In genomic region chr7:117809958-117810357, GRCh38 we compare ENCODE assay signal across 14 cellular contexts.
DNase-seq lines count a peak whose midpoint lies in the region; ATAC-seq and TF ChIP-seq lines count a peak whose summit lies in the region.
"Had no signal": no experiment of that assay in that cellular context is flagged by ENCODE, and none has a peak within 500 bp of the region (broad histone marks: within the 10 kb centered on the region; RNA-seq: fewer than 3 reads in every experiment).

No MANE protein-coding gene starts in this region.

- WGBS in IMR-90 (ENCODE audit: extremely low coverage in 2 of 2, insufficient read length in 1 of 2), 2 experiments: no CpG with 5 or more reads among the region's 3 CpGs

- H3K36me3 ChIP-seq in IMR-90 (ENCODE audit: control insufficient read depth, insufficient read depth, low read length) (0 out of 2 replicates have a peak, but pooled peaks cover 1% of the 10 kb centered on the region), neural progenitor cell (no peaks in the 10 kb centered on the region)

- H2AK5ac ChIP-seq in IMR-90 (ENCODE audit: low read depth, low read length): peak overlapping the region; percentile 94

- dilution Hi-C loops in IMR-90 (cut with HindIII; ENCODE audit: low sequenced_read_pairs, unreplicated experiment): no loop called here

- H3K9me3 Mint-ChIP-seq in glutamatergic neuron (ENCODE audit: unreplicated experiment) (no peaks in the 10 kb centered on the region), neural progenitor cell (no peaks in the 10 kb centered on the region)
- H3K9me3 Mint-ChIP-seq: activated naive CD8-positive, alpha-beta T cell treated with anti-CD3 and anti-CD28 coated beads, Interleukin-2, amount 10 ng/mL, durations not matched to agents 7 days and 5 days; CD4-positive, CD25-positive, alpha-beta regulatory T cell had no signal

- no peak overlapping the region for H3K56ac ChIP-seq in IMR-90 (ENCODE audit: extremely low read depth, insufficient read depth, low read length)

- no peak for TF ChIP-seq POLR2A in IMR-90 (IDR thresholded peaks at IDR 0.05; ENCODE audit: low read depth, low read length)

- H2BK5ac ChIP-seq in IMR-90 (ENCODE audit: low read depth, low read length, poor library complexity, severe bottlenecking): peak overlapping the region; percentile 77

- no peaks in the 10 kb centered on the region for H3K27me3 Mint-ChIP-seq in glutamatergic neuron (ENCODE audit: unreplicated experiment)
- peaks cover 8% of the 10 kb centered on the region for H3K27me3 Mint-ChIP-seq in neural progenitor cell (ENCODE audit: insufficient read depth, low read depth)
- H3K27me3 Mint-ChIP-seq: activated naive CD8-positive, alpha-beta T cell treated with anti-CD3 and anti-CD28 coated beads, Interleukin-2, amount 10 ng/mL, durations not matched to agents 7 days and 5 days; CD4-positive, CD25-positive, alpha-beta regulatory T cell had no signal

- H3K4me1 Mint-ChIP-seq in glutamatergic neuron (ENCODE audit: low read depth, unreplicated experiment) (peaks cover 17% of the 10 kb centered on the region), neural progenitor cell (peaks cover 28% of the 10 kb centered on the region)
- H3K4me1 Mint-ChIP-seq: activated naive CD8-positive, alpha-beta T cell treated with anti-CD3 and anti-CD28 coated beads, Interleukin-2, amount 10 ng/mL, durations not matched to agents 7 days and 5 days; CD4-positive, CD25-positive, alpha-beta regulatory T cell had no signal

- peak; percentile 52 for ATAC-seq in GM19395 (IDR thresholded peaks at IDR 0.05; ENCODE audit: unreplicated experiment)
- no peak for ATAC-seq in IMR-90 (ENCODE audit: low read depth)

- H3K4me3 ChIP-seq in IMR-90 (ENCODE audit: insufficient read depth, low read depth, low read length) (no peak overlapping the region), neural progenitor cell (no peak overlapping the region)

- H4K91ac ChIP-seq in IMR-90 (ENCODE audit: insufficient read depth, low read depth, low read length): no peak overlapping the region

- CTCF ChIA-PET in IMR-90 (lab: Yijun Ruan, JAX): no interaction called here

- intact Hi-C loops in IMR-90 (cut with micrococcal nuclease) (loop anchor here (2.0 kb wide), 1 partner anchor 17 kb away; no protein-coding TSS in a partner anchor), head of caudate nucleus (cut with DNase I) (loop anchor here (10.0 kb wide), 1 partner anchor 65 kb away; the partner anchor contains the start of gene CTTNBP2)

- no peak for TF ChIP-seq CTCF in IMR-90 (conservative IDR thresholded peaks at IDR 0.05; ENCODE audit: low read depth, low read length)
- no peak for TF ChIP-seq CTCF in glutamatergic neuron (IDR thresholded peaks at IDR 0.05; ENCODE audit: partially characterized antibody, unreplicated experiment)
- no peak for TF ChIP-seq CTCF in neural progenitor cell (IDR thresholded peaks at IDR 0.05)

- peaks cover 0 to 6% of the 10 kb centered on the region in 2 experiments; a peak in 3 of 4 replicates for H3K79me1 ChIP-seq in IMR-90 (ENCODE audit: low read depth in 1 of 2, low read length in 2 of 2)

- H3K23ac ChIP-seq in IMR-90 (ENCODE audit: low read depth, low read length): peak overlapping the region; percentile 40; the same call in 1 of the 2 replicates

- no peak overlapping the region for H3K27ac ChIP-seq in IMR-90 (ENCODE audit: insufficient read depth, low read length)
- H3K27ac ChIP-seq in neural progenitor cell: no peak overlapping the region

- in situ Hi-C loops in IMR-90 (cut with MboI; ENCODE audit: low sequenced_read_pairs): no loop called here

- H2BK20ac ChIP-seq in IMR-90 (ENCODE audit: low read depth, low read length): peak overlapping the region; percentile 84

- H4K20me1 ChIP-seq in IMR-90 (ENCODE audit: insufficient read depth, low read length) (no peaks in the 10 kb centered on the region), neural progenitor cell (ENCODE audit: low read depth) (peaks cover 24% of the 10 kb centered on the region)

- peaks cover 9% of the 10 kb centered on the region for H3K4me1 ChIP-seq in IMR-90 (ENCODE audit: control insufficient read depth, insufficient read depth, low read length)
- peaks cover 51% of the 10 kb centered on the region for H3K4me1 ChIP-seq in neural progenitor cell

- POLR2A ChIA-PET in IMR-90 (lab: Charles Lee; ENCODE audit: unreplicated experiment): no interaction called here

- H3K36me3 Mint-ChIP-seq in glutamatergic neuron (ENCODE audit: unreplicated experiment) (no peaks in the 10 kb centered on the region), neural progenitor cell (peaks cover 1% of the 10 kb centered on the region)
- H3K36me3 Mint-ChIP-seq: activated naive CD8-positive, alpha-beta T cell treated with anti-CD3 and anti-CD28 coated beads, Interleukin-2, amount 10 ng/mL, durations not matched to agents 7 days and 5 days; CD4-positive, CD25-positive, alpha-beta regulatory T cell had no signal

- peaks cover 40% of the 10 kb centered on the region for H3K79me2 ChIP-seq in neural progenitor cell (ENCODE audit: low read depth)

- H4K8ac ChIP-seq in IMR-90 (ENCODE audit: low read depth in 2 of 2, low read length in 2 of 2): peak overlapping the region in 1 of 2 experiments; percentile 47; a peak in 1 of 4 replicates

- DNase-seq in IMR-90 (peak; percentile 4), glutamatergic neuron (no peak), neural progenitor cell (ENCODE audit: low spot score) (no peak), NCI-H187 (lab: John Stamatoyannopoulos, UW) (no peak), UCSD-AML1 (lab: John Stamatoyannopoulos, UW; ENCODE audit: unreplicated experiment) (no peak), head of caudate nucleus (no peak)
- DNase-seq: activated CD4-positive, CD25-positive, alpha-beta regulatory T cell; activated naive CD8-positive, alpha-beta T cell treated with anti-CD3 and anti-CD28 coated beads, Interleukin-2, amount 10 ng/mL, durations not matched to agents 7 days and 5 days; CD4-positive, CD25-positive, alpha-beta regulatory T cell; cerebellar nuclear complex; GF-D8; Karpas-422; NCI-H146 had no signal

- H2AK9ac ChIP-seq in IMR-90 (replicated peaks; ENCODE audit: low read depth, low read length, poor library complexity): no peak overlapping the region

- H3K9me3 ChIP-seq in IMR-90 (ENCODE audit: control insufficient read depth, insufficient read depth, low read length) (no peaks in the 10 kb centered on the region), neural progenitor cell (ENCODE audit: low read depth) (no peaks in the 10 kb centered on the region)

- H3K4me3 Mint-ChIP-seq in glutamatergic neuron (ENCODE audit: unreplicated experiment) (no peak overlapping the region), neural progenitor cell (no peak overlapping the region)
- H3K4me3 Mint-ChIP-seq: activated naive CD8-positive, alpha-beta T cell treated with anti-CD3 and anti-CD28 coated beads, Interleukin-2, amount 10 ng/mL, durations not matched to agents 7 days and 5 days; CD4-positive, CD25-positive, alpha-beta regulatory T cell had no signal

- TF ChIP-seq RAD21 in IMR-90 (IDR thresholded peaks at IDR 0.05; ENCODE audit: low read length): no peak

- H3K27me3 ChIP-seq in IMR-90 (ENCODE audit: control insufficient read depth, insufficient read depth, low read length) (no peaks in the 10 kb centered on the region), neural progenitor cell (no peaks in the 10 kb centered on the region)

- H2BK15ac ChIP-seq in IMR-90 (ENCODE audit: low read depth, low read length): no peak overlapping the region

- no peak overlapping the region for H4K5ac ChIP-seq in IMR-90 (ENCODE audit: low read depth, low read length)

- H2AFZ ChIP-seq in IMR-90 (replicated peaks; ENCODE audit: low read length, poor library complexity): no peak overlapping the region
- no peak overlapping the region for H2AFZ ChIP-seq in neural progenitor cell (replicated peaks)

- H3K14ac ChIP-seq in IMR-90 (replicated peaks; ENCODE audit: low read depth, low read length): peak overlapping the region; percentile 67; the same call in 1 of the 2 replicates

- H2BK120ac ChIP-seq in IMR-90 (ENCODE audit: low read depth, low read length): peak overlapping the region; percentile 69; the same call in 1 of the 2 replicates

- H3K4ac ChIP-seq in IMR-90 (ENCODE audit: low read depth, low read length): peak overlapping the region; percentile 80

- BruUV-seq in IMR-90 (replicated peaks; lab: Mats Ljungman, UMichigan): no TSS peak

- H3K9me1 ChIP-seq in IMR-90 (ENCODE audit: insufficient read depth, low read length): peaks cover 5% of the 10 kb centered on the region; the same call in 1 of the 2 replicates

- peaks cover 13% of the 10 kb centered on the region for H3F3A ChIP-seq in neural progenitor cell (ENCODE audit: low read depth)

- H3K18ac ChIP-seq in IMR-90 (ENCODE audit: low read depth, low read length): no peak overlapping the region

- H3K4me2 ChIP-seq in IMR-90 (ENCODE audit: low read depth, low read length): no peak overlapping the region; the same call in 1 of the 2 replicates
- peak overlapping the region; percentile 33 for H3K4me2 ChIP-seq in neural progenitor cell

- H3K27ac Mint-ChIP-seq in glutamatergic neuron (ENCODE audit: unreplicated experiment) (peak overlapping the region; percentile 44), neural progenitor cell (no peak overlapping the region)
- H3K27ac Mint-ChIP-seq: activated naive CD8-positive, alpha-beta T cell treated with anti-CD3 and anti-CD28 coated beads, Interleukin-2, amount 10 ng/mL, durations not matched to agents 7 days and 5 days; CD4-positive, CD25-positive, alpha-beta regulatory T cell had no signal

- H3K9ac ChIP-seq in IMR-90 (ENCODE audit: low read depth, low read length): no peak overlapping the region
- H3K9ac ChIP-seq in neural progenitor cell: no peak overlapping the region

TF ChIP-seq in IMR-90, 13 proteins besides CTCF, POLR2A, EP300 and RAD21 (continues in another document):
- no peak for TF ChIP-seq FOS (IDR thresholded peaks at IDR 0.05; ENCODE audit: low read depth, low read length)
- no peak for TF ChIP-seq NFE2L2 (IDR thresholded peaks at IDR 0.05; ENCODE audit: low read depth, low read length)
- no peak for TF ChIP-seq MAZ (IDR thresholded peaks at IDR 0.05; ENCODE audit: borderline replicate concordance, low read depth, low read length)
- no peak for TF ChIP-seq MAFK (IDR thresholded peaks at IDR 0.05; ENCODE audit: low read depth, low read length)
- TF ChIP-seq RCOR1 (IDR thresholded peaks at IDR 0.05; ENCODE audit: insufficient replicate concordance, low read length): no peak
- no peak for TF ChIP-seq SMC3 (IDR thresholded peaks at IDR 0.05; ENCODE audit: low read depth, low read length)
- TF ChIP-seq, protein P1, sequence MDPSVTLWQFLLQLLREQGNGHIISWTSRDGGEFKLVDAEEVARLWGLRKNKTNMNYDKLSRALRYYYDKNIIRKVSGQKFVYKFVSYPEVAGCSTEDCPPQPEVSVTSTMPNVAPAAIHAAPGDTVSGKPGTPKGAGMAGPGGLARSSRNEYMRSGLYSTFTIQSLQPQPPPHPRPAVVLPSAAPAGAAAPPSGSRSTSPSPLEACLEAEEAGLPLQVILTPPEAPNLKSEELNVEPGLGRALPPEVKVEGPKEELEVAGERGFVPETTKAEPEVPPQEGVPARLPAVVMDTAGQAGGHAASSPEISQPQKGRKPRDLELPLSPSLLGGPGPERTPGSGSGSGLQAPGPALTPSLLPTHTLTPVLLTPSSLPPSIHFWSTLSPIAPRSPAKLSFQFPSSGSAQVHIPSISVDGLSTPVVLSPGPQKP (IDR thresholded peaks at IDR 0.05; ENCODE audit: borderline replicate concordance, low read depth, low read length): no peak
- no peak for TF ChIP-seq RFX5 (IDR thresholded peaks at IDR 0.05; ENCODE audit: low read depth, low read length)
